8 cellular contexts compared by ENCODE assay signal in genomic region chr16:14629919-14630619, GRCh38. TPM values are rescaled to one million over a fixed set of nuclear protein-coding genes. Genes with fewer than 3 reads are reported as not detected.
DNase-seq lines count a peak whose midpoint lies in the region; ATAC-seq and TF ChIP-seq lines count a peak whose summit lies in the region.

A gene with protein sequence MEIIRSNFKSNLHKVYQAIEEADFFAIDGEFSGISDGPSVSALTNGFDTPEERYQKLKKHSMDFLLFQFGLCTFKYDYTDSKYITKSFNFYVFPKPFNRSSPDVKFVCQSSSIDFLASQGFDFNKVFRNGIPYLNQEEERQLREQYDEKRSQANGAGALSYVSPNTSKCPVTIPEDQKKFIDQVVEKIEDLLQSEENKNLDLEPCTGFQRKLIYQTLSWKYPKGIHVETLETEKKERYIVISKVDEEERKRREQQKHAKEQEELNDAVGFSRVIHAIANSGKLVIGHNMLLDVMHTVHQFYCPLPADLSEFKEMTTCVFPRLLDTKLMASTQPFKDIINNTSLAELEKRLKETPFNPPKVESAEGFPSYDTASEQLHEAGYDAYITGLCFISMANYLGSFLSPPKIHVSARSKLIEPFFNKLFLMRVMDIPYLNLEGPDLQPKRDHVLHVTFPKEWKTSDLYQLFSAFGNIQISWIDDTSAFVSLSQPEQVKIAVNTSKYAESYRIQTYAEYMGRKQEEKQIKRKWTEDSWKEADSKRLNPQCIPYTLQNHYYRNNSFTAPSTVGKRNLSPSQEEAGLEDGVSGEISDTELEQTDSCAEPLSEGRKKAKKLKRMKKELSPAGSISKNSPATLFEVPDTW (minus strand): TSS chr16:14630260. CDS start chr16:14630125, 135 bp downstream.

- CTCF ChIA-PET in BJ (lab: Yijun Ruan, JAX): interaction anchor here (1.1 kb wide), 1 partner anchor 102 kb away, joined by 3 read pairs; no protein-coding TSS in a partner anchor

- TF ChIP-seq CTCF in BJ (IDR thresholded peaks at IDR 0.05; ENCODE audit: insufficient read depth, low read depth, low read length): no peak

- peak within 1 kb of the TSS; percentile 87 for H3K4me3 ChIP-seq in BJ (ENCODE audit: low read depth, low read length)

- H3K27me3 ChIP-seq in BJ (ENCODE audit: control insufficient read depth, insufficient read depth, low read length): no peaks in the 10 kb centered on the region

- DNase-seq in BJ (ENCODE audit: low read depth): peak; percentile 81
- DNase-seq in NCI-H748 treated with DMSO at 0.1 percent for 48 hours (lab: John Stamatoyannopoulos, UW): peak; percentile 78
- DNase-seq in activated CD4-positive, alpha-beta T cell treated with anti-CD3 and anti-CD28 coated beads, Interleukin-2, amount 50 U/mL, for 24 hours (ENCODE audit: low read depth in 1 of 2, low spot score in 1 of 2): peak; percentile 91 to 96
- DNase-seq in dedifferentiated amniotic fluid mesenchymal stem cell (ENCODE audit: extremely low spot score): peak; percentile 94
- peak; percentile 97 for DNase-seq in left lobe of liver (ENCODE audit: low spot score)
- peak; percentile 98 for DNase-seq in stimulated activated CD4-positive, alpha-beta T cell treated with anti-CD3 and anti-CD28 coated beads, Interleukin-2, amount 100 ng/mL, for 24 hours

- ATAC-seq in GM19351 (IDR thresholded peaks at IDR 0.05; ENCODE audit: unreplicated experiment) (peak; percentile 46), HG03521 (IDR thresholded peaks at IDR 0.05; ENCODE audit: unreplicated experiment) (peak; percentile 40), left lobe of liver (peak; percentile 81)

- POLR2A ChIA-PET in BJ (lab: Charles Lee): no interaction called here

- H3K36me3 ChIP-seq in BJ (ENCODE audit: control insufficient read depth, insufficient read depth, low read length): peaks cover 3% of the 10 kb centered on the region; the same call in 1 of the 2 replicates

RNA-seq across cellular contexts. Expression of the gene that starts here (rescaled TPM):
- 18.5 and 31.9 TPM in 2 replicates for polyA plus RNA-seq in BJ (2011; rRNA removed)
- polyA minus RNA-seq in BJ (2011; rRNA and poly(A)+ RNA removed): 12.1 and 13.5 TPM in 2 replicates
- 14.5 TPM for total RNA-seq in left lobe of liver

Comparison
In these comparisons a context has a peak if more than half of its experiments do, and no peak if none do; other contexts are left out.
1. Peak in every context shown above with its lines: DNase-seq, ATAC-seq and H3K4me3 ChIP-seq.